Comparison of ENCODE assay signal across 1 cellular context in the genomic region with DNA sequence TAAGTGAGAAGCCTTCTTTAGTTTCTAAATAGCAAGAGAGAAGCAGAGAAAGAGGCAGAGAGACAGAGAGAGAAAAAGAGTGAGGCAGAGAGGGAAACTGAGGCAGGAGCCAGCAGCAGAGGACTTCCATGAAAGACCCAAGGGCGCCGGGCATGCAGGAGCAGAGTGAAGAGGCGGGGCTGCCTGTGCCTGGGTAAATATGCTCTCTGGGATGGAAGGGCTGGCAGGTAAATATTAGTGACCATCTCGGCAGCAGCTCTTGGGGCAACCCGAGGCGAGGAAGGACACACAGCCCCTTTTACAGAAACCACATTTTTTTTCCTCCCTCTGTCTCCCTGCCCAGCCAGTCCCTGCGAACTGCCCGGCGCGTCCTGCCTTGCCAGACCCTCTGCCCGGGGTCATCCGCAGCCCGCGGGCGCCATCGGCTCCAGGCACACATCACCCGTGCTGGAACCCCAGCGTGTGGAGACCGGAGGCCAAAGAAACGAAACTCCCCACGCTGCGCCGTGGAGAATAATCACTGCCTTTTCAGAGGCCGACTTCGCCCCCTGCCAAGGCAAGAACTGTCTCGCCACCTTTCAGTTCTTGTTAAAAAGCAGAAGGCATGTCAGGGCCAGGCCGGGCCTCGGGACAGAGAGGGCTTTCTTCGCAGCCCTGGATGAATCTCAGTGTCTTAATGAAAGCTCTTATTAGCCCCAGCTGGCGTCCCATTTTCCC.
TF ChIP-seq lines count a peak whose summit lies in the region.

No MANE protein-coding gene starts in this region.

TF ChIP-seq in IMR-90, 13 proteins besides CTCF, POLR2A, EP300 and RAD21:
- TF ChIP-seq CHD1 (IDR thresholded peaks at IDR 0.05; ENCODE audit: low read depth, low read length) (no peak), BHLHE40 (IDR thresholded peaks at IDR 0.05; ENCODE audit: low read depth, low read length) (no peak), FOS (IDR thresholded peaks at IDR 0.05; ENCODE audit: low read depth, low read length) (no peak), RCOR1 (IDR thresholded peaks at IDR 0.05; ENCODE audit: insufficient replicate concordance, low read length) (no peak), NFE2L2 (IDR thresholded peaks at IDR 0.05; ENCODE audit: low read depth, low read length) (no peak), RFX5 (IDR thresholded peaks at IDR 0.05; ENCODE audit: low read depth, low read length) (no peak), CEBPB (IDR thresholded peaks at IDR 0.05; ENCODE audit: low read depth, low read length) (no peak), MAZ (IDR thresholded peaks at IDR 0.05; ENCODE audit: borderline replicate concordance, low read depth, low read length) (no peak), MXI1 (IDR thresholded peaks at IDR 0.05; ENCODE audit: borderline replicate concordance, low read depth, low read length) (no peak)
- TF ChIP-seq, protein P1, sequence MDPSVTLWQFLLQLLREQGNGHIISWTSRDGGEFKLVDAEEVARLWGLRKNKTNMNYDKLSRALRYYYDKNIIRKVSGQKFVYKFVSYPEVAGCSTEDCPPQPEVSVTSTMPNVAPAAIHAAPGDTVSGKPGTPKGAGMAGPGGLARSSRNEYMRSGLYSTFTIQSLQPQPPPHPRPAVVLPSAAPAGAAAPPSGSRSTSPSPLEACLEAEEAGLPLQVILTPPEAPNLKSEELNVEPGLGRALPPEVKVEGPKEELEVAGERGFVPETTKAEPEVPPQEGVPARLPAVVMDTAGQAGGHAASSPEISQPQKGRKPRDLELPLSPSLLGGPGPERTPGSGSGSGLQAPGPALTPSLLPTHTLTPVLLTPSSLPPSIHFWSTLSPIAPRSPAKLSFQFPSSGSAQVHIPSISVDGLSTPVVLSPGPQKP (IDR thresholded peaks at IDR 0.05; ENCODE audit: borderline replicate concordance, low read depth, low read length), result no peak
